Comparison of ENCODE assay signal across 29 cellular contexts in the genomic region with DNA sequence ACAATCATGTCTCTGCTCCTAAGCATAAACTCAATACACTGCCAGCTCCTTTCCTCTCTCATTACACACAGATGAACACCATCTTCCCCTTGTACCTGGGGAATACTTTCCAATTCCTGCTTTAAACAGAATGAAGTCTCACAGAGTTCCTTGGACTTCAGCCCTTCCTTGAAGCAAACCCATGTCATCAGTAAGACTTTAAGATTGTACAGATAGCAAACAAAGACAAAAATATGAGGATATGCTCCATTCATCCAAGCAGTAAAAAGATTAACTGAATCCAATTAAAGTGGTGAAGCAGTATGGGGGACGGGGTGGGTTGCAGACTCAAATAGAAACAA. TPM values are rescaled to one million over a fixed set of nuclear protein-coding genes. Genes with fewer than 3 reads are reported as not detected.
DNase-seq lines count a peak whose midpoint lies in the region; ATAC-seq and TF ChIP-seq lines count a peak whose summit lies in the region.
"Had no signal": no experiment of that assay in that cellular context is flagged by ENCODE, and none has a peak within 500 bp of the region (broad histone marks: within the 10 kb centered on the region; RNA-seq: fewer than 3 reads in every experiment).

No MANE protein-coding gene starts in this region.

- CTCF ChIA-PET in CD4-positive, alpha-beta memory T cell (lab: Charles Lee; ENCODE audit: partially characterized antibody): interaction anchor here (1.8 kb wide), 1 partner anchor 21 kb away, joined by 9 read pairs; no protein-coding TSS in a partner anchor
- CTCF ChIA-PET in activated CD4-positive, alpha-beta memory T cell treated with anti-CD3 and anti-CD28 coated beads for 36 hours (lab: Charles Lee): interaction anchor here (2.9 kb wide), 1 partner anchor 22 kb away, joined by 14 read pairs; no protein-coding TSS in a partner anchor

- H3K4me3 ChIP-seq in left ventricle myocardium inferior: peak overlapping the region; percentile 16
- peak overlapping the region in 1 of 2 donors; percentile 3 for H3K4me3 ChIP-seq in right atrium auricular region
- no peak overlapping the region for H3K4me3 ChIP-seq in muscle layer of colon (ENCODE audit: low read depth in 1 of 2, low read length in 2 of 2)
- no peak overlapping the region for H3K4me3 ChIP-seq in CD4-positive, alpha-beta memory T cell (ENCODE audit: low read length in 2 of 2)
- H3K4me3 ChIP-seq: MG63, prostate gland, upper lobe of right lung had no signal

- peaks cover 20% of the 10 kb centered on the region for H3K4me1 Mint-ChIP-seq in brain
- peaks cover 0 to 3% (median 0%) of the 10 kb centered on the region in 4 donors for H3K4me1 Mint-ChIP-seq in CD4-positive, alpha-beta memory T cell
- no peaks in the 10 kb centered on the region for H3K4me1 Mint-ChIP-seq in activated CD4-positive, alpha-beta memory T cell treated with anti-CD3 and anti-CD28 coated beads for 36 hours (ENCODE audit: low read depth)
- H3K4me1 Mint-ChIP-seq: immature natural killer cell had no signal

- TF ChIP-seq CTCF in left ventricle myocardium inferior (IDR thresholded peaks at IDR 0.05; ENCODE audit: borderline replicate concordance) (no peak), right atrium auricular region (IDR thresholded peaks at IDR 0.05) (no peak), brain (conservative IDR thresholded peaks at IDR 0.05) (no peak)

- no peak overlapping the region for H3K27ac ChIP-seq in left ventricle myocardium inferior (replicated peaks)
- H3K27ac ChIP-seq in right atrium auricular region: no peak overlapping the region
- peak overlapping the region; percentile 17 for H3K27ac ChIP-seq in muscle layer of colon (ENCODE audit: low read depth, low read length)
- no peak overlapping the region for H3K27ac ChIP-seq in CD4-positive, alpha-beta memory T cell (ENCODE audit: low read depth, low read length)
- H3K27ac ChIP-seq: prostate gland, upper lobe of right lung had no signal

- no peaks in the 10 kb centered on the region for H3K9me3 Mint-ChIP-seq in brain
- H3K9me3 Mint-ChIP-seq in CD4-positive, alpha-beta memory T cell: no peaks in the 10 kb centered on the region
- no peaks in the 10 kb centered on the region for H3K9me3 Mint-ChIP-seq in activated CD4-positive, alpha-beta memory T cell treated with anti-CD3 and anti-CD28 coated beads for 36 hours
- H3K9me3 Mint-ChIP-seq: activated naive CD4-positive, alpha-beta T cell treated with anti-CD3 and anti-CD28 coated beads for 36 hours; CD4-positive, alpha-beta T cell; immature natural killer cell; stimulated activated effector memory CD8-positive, alpha-beta T cell treated with anti-CD3 and anti-CD28 coated beads, Interleukin-12 subunit alpha, Interleukin-12 subunit beta, amount 100 ng/mL, for 72 hours had no signal

- H3K27me3 ChIP-seq in left ventricle myocardium inferior (ENCODE audit: low read depth): no peaks in the 10 kb centered on the region
- no peaks in the 10 kb centered on the region for H3K27me3 ChIP-seq in right atrium auricular region
- no peaks in the 10 kb centered on the region for H3K27me3 ChIP-seq in muscle layer of colon (ENCODE audit: control insufficient read depth in 1 of 2, insufficient read depth in 2 of 2, low read length in 2 of 2)
- H3K27me3 ChIP-seq in CD4-positive, alpha-beta memory T cell (ENCODE audit: insufficient read depth, low read length): no peaks in the 10 kb centered on the region
- H3K27me3 ChIP-seq: upper lobe of right lung had no signal

- intact Hi-C loops in left ventricle myocardium inferior (cut with micrococcal nuclease): no loop called here
- intact Hi-C loops in CD4-positive, alpha-beta memory T cell (cut with micrococcal nuclease): no loop called here
- intact Hi-C loops in activated CD4-positive, alpha-beta memory T cell treated with anti-CD3 and anti-CD28 coated beads for 36 hours (cut with micrococcal nuclease): no loop called here

- H3K36me3 ChIP-seq in left ventricle myocardium inferior (no peaks in the 10 kb centered on the region), right atrium auricular region (no peaks in the 10 kb centered on the region), muscle layer of colon (ENCODE audit: insufficient read depth, low read length) (no peaks in the 10 kb centered on the region)
- no peaks in the 10 kb centered on the region for H3K36me3 ChIP-seq in CD4-positive, alpha-beta memory T cell (ENCODE audit: insufficient read depth, low read length)
- H3K36me3 ChIP-seq: MG63, prostate gland, upper lobe of right lung had no signal

- peak overlapping the region in 4 of 5 experiments; percentile 1 to 97 (median 90) for H3K27ac Mint-ChIP-seq in brain
- no peak overlapping the region for H3K27ac Mint-ChIP-seq in CD4-positive, alpha-beta memory T cell
- no peak overlapping the region for H3K27ac Mint-ChIP-seq in activated CD4-positive, alpha-beta memory T cell treated with anti-CD3 and anti-CD28 coated beads for 36 hours
- H3K27ac Mint-ChIP-seq: activated CD8-positive, alpha-beta T cell treated with anti-CD3 and anti-CD28 coated beads, Interleukin-2, amount 10 ng/mL, durations not matched to agents 7 days and 5 days; activated naive CD4-positive, alpha-beta T cell treated with anti-CD3 and anti-CD28 coated beads for 36 hours; CD4-positive, alpha-beta T cell; naive thymus-derived CD4-positive, alpha-beta T cell; stimulated activated effector memory CD8-positive, alpha-beta T cell treated with anti-CD3 and anti-CD28 coated beads, Interleukin-12 subunit alpha, Interleukin-12 subunit beta, amount 100 ng/mL, for 72 hours had no signal

- POLR2A ChIA-PET in CD4-positive, alpha-beta memory T cell (lab: Charles Lee; ENCODE audit: partially characterized antibody): no interaction called here
- POLR2A ChIA-PET in activated CD4-positive, alpha-beta memory T cell treated with anti-CD3 and anti-CD28 coated beads for 36 hours (lab: Charles Lee): no interaction called here

- H3K9me3 ChIP-seq in left ventricle myocardium inferior (replicated peaks) (no peaks in the 10 kb centered on the region), right atrium auricular region (no peaks in the 10 kb centered on the region), muscle layer of colon (ENCODE audit: low read length) (no peaks in the 10 kb centered on the region)
- no peaks in the 10 kb centered on the region for H3K9me3 ChIP-seq in CD4-positive, alpha-beta memory T cell (ENCODE audit: control insufficient read depth in 1 of 2, low read length in 2 of 2)
- H3K9me3 ChIP-seq: prostate gland, upper lobe of right lung had no signal

- H3K4me1 ChIP-seq in left ventricle myocardium inferior: no peaks in the 10 kb centered on the region
- H3K4me1 ChIP-seq in right atrium auricular region: no peaks in the 10 kb centered on the region
- no peaks in the 10 kb centered on the region for H3K4me1 ChIP-seq in muscle layer of colon (ENCODE audit: insufficient read depth, low read length)
- no peaks in the 10 kb centered on the region for H3K4me1 ChIP-seq in CD4-positive, alpha-beta memory T cell (ENCODE audit: insufficient read depth, low read length)
- H3K4me1 ChIP-seq: prostate gland, upper lobe of right lung had no signal

- ATAC-seq in HG03135 (IDR thresholded peaks at IDR 0.05; ENCODE audit: unreplicated experiment): no peak
- ATAC-seq: activated CD8-positive, alpha-beta T cell treated with anti-CD3 and anti-CD28 coated beads, Interleukin-2, amount 10 ng/mL, durations not matched to agents 7 days and 5 days; naive thymus-derived CD4-positive, alpha-beta T cell; Panc1; stimulated activated effector memory CD8-positive, alpha-beta T cell treated with anti-CD3 and anti-CD28 coated beads, Interleukin-12 subunit alpha, Interleukin-12 subunit beta, amount 100 ng/mL, for 72 hours; upper lobe of right lung had no signal

- H3K27me3 Mint-ChIP-seq in brain: peaks cover 10% of the 10 kb centered on the region
- peaks cover 8 to 22% of the 10 kb centered on the region in 2 donors for H3K27me3 Mint-ChIP-seq in CD4-positive, alpha-beta memory T cell
- H3K27me3 Mint-ChIP-seq in activated CD4-positive, alpha-beta memory T cell treated with anti-CD3 and anti-CD28 coated beads for 36 hours: peaks cover 11% of the 10 kb centered on the region

- DNase-seq in left ventricle myocardium inferior (no peak), right atrium auricular region (ENCODE audit: low spot score) (no peak), HUDEP-2 (lab: John Stamatoyannopoulos, UW; ENCODE audit: unreplicated experiment in 76 of 76) (no peak)
- no peak for DNase-seq in CD4-positive, alpha-beta memory T cell
- no peak for DNase-seq in activated CD4-positive, alpha-beta memory T cell treated with anti-CD3 and anti-CD28 coated beads for 36 hours
- DNase-seq: activated CD8-positive, alpha-beta T cell treated with anti-CD3 and anti-CD28 coated beads, Interleukin-2, amount 10 ng/mL, durations not matched to agents 7 days and 5 days; activated naive CD4-positive, alpha-beta T cell treated with anti-CD3 and anti-CD28 coated beads for 36 hours; AML-193; CD4-positive, alpha-beta T cell; GOT3; hypothalamus; immature natural killer cell; KBM-7; MG63; naive thymus-derived CD4-positive, alpha-beta T cell; NCI-H1105; NCI-H187; NCI-H524 treated with DMSO at 0.1 percent for 48 hours; nucleus accumbens; SHP77 treated with DMSO at 0.1 percent for 48 hours; SW 1271; T-helper 9 cell; upper lobe of right lung had no signal

- H3K36me3 Mint-ChIP-seq in brain: no peaks in the 10 kb centered on the region
- no peaks in the 10 kb centered on the region for H3K36me3 Mint-ChIP-seq in CD4-positive, alpha-beta memory T cell
- no peaks in the 10 kb centered on the region for H3K36me3 Mint-ChIP-seq in activated CD4-positive, alpha-beta memory T cell treated with anti-CD3 and anti-CD28 coated beads for 36 hours
- H3K36me3 Mint-ChIP-seq: immature natural killer cell; naive thymus-derived CD4-positive, alpha-beta T cell; stimulated activated effector memory CD8-positive, alpha-beta T cell treated with anti-CD3 and anti-CD28 coated beads, Interleukin-12 subunit alpha, Interleukin-12 subunit beta, amount 100 ng/mL, for 72 hours had no signal

- no peak overlapping the region for H3K9ac ChIP-seq in muscle layer of colon (ENCODE audit: low read length)

- H3K4me3 Mint-ChIP-seq in brain: peak overlapping the region in 3 of 5 experiments; percentile 14 to 76 (median 70)
- H3K4me3 Mint-ChIP-seq in CD4-positive, alpha-beta memory T cell: no peak overlapping the region
- H3K4me3 Mint-ChIP-seq in activated CD4-positive, alpha-beta memory T cell treated with anti-CD3 and anti-CD28 coated beads for 36 hours: no peak overlapping the region
- H3K4me3 Mint-ChIP-seq: activated CD8-positive, alpha-beta T cell treated with anti-CD3 and anti-CD28 coated beads, Interleukin-2, amount 10 ng/mL, durations not matched to agents 7 days and 5 days; activated naive CD4-positive, alpha-beta T cell treated with anti-CD3 and anti-CD28 coated beads for 36 hours; CD4-positive, alpha-beta T cell; immature natural killer cell; naive thymus-derived CD4-positive, alpha-beta T cell; stimulated activated effector memory CD8-positive, alpha-beta T cell treated with anti-CD3 and anti-CD28 coated beads, Interleukin-12 subunit alpha, Interleukin-12 subunit beta, amount 100 ng/mL, for 72 hours had no signal

RNA-seq across cellular contexts. Expression of a gene that starts 17.1 kb away (rescaled TPM):
- 10.0 TPM for total RNA-seq in left ventricle myocardium inferior
- total RNA-seq in right atrium auricular region: 10 to 100 TPM; 16.2 to 23.7 TPM
- polyA plus RNA-seq in brain (ENCODE audit: insufficient read depth, low read depth, low replicate concordance): 19.3 TPM
- 10 to 100 TPM; 31.1 to 32.2 TPM for total RNA-seq in CD4-positive, alpha-beta memory T cell
- polyA plus RNA-seq in CD4-positive, alpha-beta memory T cell: 10 to 100 TPM; 27.6 to 37.3 TPM
- 10 to 100 TPM; 23.5 to 24.1 TPM for total RNA-seq in activated CD4-positive, alpha-beta memory T cell treated with anti-CD3 and anti-CD28 coated beads for 36 hours

Comparison
In these comparisons a context has a peak if more than half of its experiments do, and no peak if none do; other contexts are left out.
1. H3K27ac Mint-ChIP-seq: peak in brain (4 of 5); none in CD4-positive, alpha-beta memory T cell (0 of 7) and activated CD4-positive, alpha-beta memory T cell treated with anti-CD3 and anti-CD28 coated beads for 36 hours (single experiment).
2. H3K4me3 Mint-ChIP-seq: peak in brain (3 of 5); none in CD4-positive, alpha-beta memory T cell (0 of 8) and activated CD4-positive, alpha-beta memory T cell treated with anti-CD3 and anti-CD28 coated beads for 36 hours (single experiment).